8 cellular contexts compared by ENCODE assay signal in the genomic region with DNA sequence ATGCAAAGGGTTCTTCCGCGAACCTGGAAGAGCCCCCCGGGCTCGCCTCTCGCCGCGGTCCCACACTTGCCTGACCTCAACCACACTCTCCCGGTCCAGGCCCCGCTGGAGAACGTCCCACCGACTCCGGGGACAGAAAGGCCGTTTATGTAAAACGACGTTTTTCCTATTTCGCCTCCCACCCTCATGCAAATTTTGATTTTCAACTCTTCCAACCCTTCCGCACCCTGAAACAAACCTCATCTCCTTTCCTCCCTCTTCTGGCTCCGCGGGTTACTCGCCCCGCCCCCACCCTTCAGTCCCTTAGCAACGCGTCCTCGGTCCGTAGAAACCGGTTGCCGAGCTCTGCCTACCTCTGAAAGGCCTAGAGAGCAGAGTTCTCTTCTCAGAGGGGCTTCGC. TPM values are rescaled to one million over a fixed set of nuclear protein-coding genes. Genes with fewer than 3 reads are reported as not detected.
DNase-seq lines count a peak whose midpoint lies in the region; ATAC-seq and TF ChIP-seq lines count a peak whose summit lies in the region.

A gene (minus strand): TSS at position 279 of the 400 bp plus-strand sequence. CDS start 7,730 bp downstream, outside the sequence.

- H3K4me3 ChIP-seq in epithelial cell of esophagus (ENCODE audit: low read length) = peak within 1 kb of the TSS; percentile 20

- TF ChIP-seq CTCF in epithelial cell of esophagus (IDR thresholded peaks at IDR 0.05; ENCODE audit: insufficient read depth, low read depth, low read length, missing control alignments) = no peak

- ATAC-seq in naive B cell (ENCODE audit: low read depth in 2 of 2) = peak; percentile 43 to 69

- peaks cover 0 to 8% (median 8%) of the 10 kb centered on the region in 3 donors for H3K27me3 Mint-ChIP-seq in naive B cell

- no peaks in the 10 kb centered on the region for H3K36me3 Mint-ChIP-seq in naive B cell

- H3K4me3 Mint-ChIP-seq in naive B cell = peak within 1 kb of the TSS; percentile 13 to 94 (median 83)

- no peak within 1 kb of the TSS for H3K27ac Mint-ChIP-seq in naive B cell

- DNase-seq in stimulated activated CD4-positive, alpha-beta T cell treated with anti-CD3 and anti-CD28 coated beads, Interleukin-4, amount 100 ng/mL, for 1 hour = peak; percentile 25
- no peak for DNase-seq in stimulated activated CD4-positive, alpha-beta T cell treated with anti-CD3 and anti-CD28 coated beads, Interleukin-4, amount 100 ng/mL, for 4 hours
- DNase-seq in epithelial cell of esophagus (ENCODE audit: low read depth) (peak; percentile 15), naive B cell (no peak), NCI-H146 (lab: John Stamatoyannopoulos, UW) (no peak), globus pallidus (ENCODE audit: low spot score) (no peak), RPMI8226 (no peak), mucosa of gallbladder (ENCODE audit: low spot score) (no peak)

- H3K9me3 Mint-ChIP-seq in naive B cell = no peaks in the 10 kb centered on the region

- H3K4me1 Mint-ChIP-seq in naive B cell = peaks cover 5 to 10% (median 6%) of the 10 kb centered on the region in 3 donors

RNA-seq across cellular contexts. Expression of the gene that starts here (rescaled TPM):
- not detected for polyA plus RNA-seq in naive B cell (ENCODE audit: low read depth in 6 of 6)
- total RNA-seq in mucosa of gallbladder = not detected

Comparison
In these comparisons a context has a peak if more than half of its experiments do, and no peak if none do; other contexts are left out.
1. DNase-seq: peak in stimulated activated CD4-positive, alpha-beta T cell treated with anti-CD3 and anti-CD28 coated beads, Interleukin-4, amount 100 ng/mL, for 1 hour (single experiment) and epithelial cell of esophagus (single experiment); none in stimulated activated CD4-positive, alpha-beta T cell treated with anti-CD3 and anti-CD28 coated beads, Interleukin-4, amount 100 ng/mL, for 4 hours (0 of 2), naive B cell (single experiment), NCI-H146 (single experiment), globus pallidus (single experiment), RPMI8226 (single experiment) and mucosa of gallbladder (single experiment).
2. Peak in ATAC-seq in naive B cell; RNA of the gene not detected or under 1 TPM.